9 cellular contexts compared by ENCODE assay signal in genomic region chr13:95552539-95553270, GRCh38. TPM values are rescaled to one million over a fixed set of nuclear protein-coding genes. Genes with fewer than 3 reads are reported as not detected.
A peak's percentile ranks its signal among the peaks of the same experiment; 100 is the strongest.
DNase-seq lines count a peak whose midpoint lies in the region; ATAC-seq, FAIRE-seq and TF ChIP-seq lines count a peak whose summit lies in the region.
"Had no signal": no experiment of that assay in that cellular context is flagged by ENCODE, and none has a peak within 500 bp of the region (broad histone marks: within the 10 kb centered on the region; RNA-seq: fewer than 3 reads in every experiment).

Gene CLDN10 (plus strand): TSS chr13:95552720. CDS start chr13:95552754, 34 bp downstream.

- CTCF ChIA-PET in HEK293 (lab: Yijun Ruan, JAX): interaction anchor here (0.5 to 0.7 kb wide), 2 partner anchors 363 to 638 kb away, joined by 3 read pairs; no protein-coding TSS in a partner anchor

- H3K9me3 ChIP-seq in HEK293 (ENCODE audit: control insufficient read depth, insufficient read depth, low read depth, low read length): no peaks in the 10 kb centered on the region
- H3K9me3 ChIP-seq in uterus: no peaks in the 10 kb centered on the region

- peak; percentile 4 for DNase-seq in CD1c-positive myeloid dendritic cell (ENCODE audit: extremely low spot score)
- no peak for DNase-seq in choroid plexus epithelial cell (ENCODE audit: low read depth)
- peak; percentile 47 for DNase-seq in mucosa of gallbladder (ENCODE audit: low spot score)
- DNase-seq in GM12891 (ENCODE audit: insufficient read length, low spot score): no peak
- DNase-seq in uterus: no peak
- DNase-seq in H54 (ENCODE audit: insufficient read length, low spot score): no peak

- no peak for TF ChIP-seq POLR2A in GM12891 (IDR thresholded peaks at IDR 0.05; ENCODE audit: low read depth, low read length)
- TF ChIP-seq POLR2A in uterus (IDR thresholded peaks at IDR 0.05): no peak
- TF ChIP-seq POLR2A in H54 (IDR thresholded peaks at IDR 0.05; ENCODE audit: low read depth, low read length): no peak

- POLR2A ChIA-PET in HEK293 (lab: Yijun Ruan, JAX): no interaction called here

- H3K36me3 ChIP-seq in HEK293 (ENCODE audit: control insufficient read depth in 2 of 2, insufficient read depth in 1 of 2, low read length in 2 of 2): no peaks in the 10 kb centered on the region
- no peaks in the 10 kb centered on the region for H3K36me3 ChIP-seq in uterus

- no peak within 1 kb of the TSS for H3K4me3 ChIP-seq in HEK293 (ENCODE audit: low read depth, low read length)
- peak within 1 kb of the TSS; percentile 8 for H3K4me3 ChIP-seq in choroid plexus epithelial cell (ENCODE audit: low read depth, low read length)
- H3K4me3 ChIP-seq in uterus: peak within 1 kb of the TSS in 1 of 2 donors; percentile 16

- H3K4me1 ChIP-seq in HEK293 (ENCODE audit: control insufficient read depth, insufficient read depth, low read length): no peaks in the 10 kb centered on the region
- H3K4me1 ChIP-seq in uterus: no peaks in the 10 kb centered on the region

- intact Hi-C loops in uterus (cut with DNase I; ENCODE audit: low total_unique reads): no loop called here

- H3K27ac ChIP-seq in HEK293 (ENCODE audit: extremely low read depth, low read depth, low read length): no peak within 1 kb of the TSS
- H3K27ac ChIP-seq in uterus: no peak within 1 kb of the TSS

- TF ChIP-seq CTCF in HEK293 (tag by site-specific recombination; IDR thresholded peaks at IDR 0.05) (no peak), choroid plexus epithelial cell (conservative IDR thresholded peaks at IDR 0.05; ENCODE audit: low read depth, low read length) (no peak), uterus (IDR thresholded peaks at IDR 0.05) (no peak)

- no peaks in the 10 kb centered on the region for H3K27me3 ChIP-seq in uterus

- no peak for ATAC-seq in HG03196 (IDR thresholded peaks at IDR 0.05; ENCODE audit: unreplicated experiment)

- no peak for FAIRE-seq in GM12891 (lab: Jason Lieb, UNC)
- FAIRE-seq in H54 (lab: Jason Lieb, UNC): no peak
- FAIRE-seq: islet of Langerhans had no signal

TF ChIP-seq in HEK293, 187 proteins besides CTCF, POLR2A, EP300 and RAD21:
- TF ChIP-seq REPIN1 (tag by site-specific recombination; IDR thresholded peaks at IDR 0.05; ENCODE audit: low read depth) (no peak), ZNF202 (tag by site-specific recombination; IDR thresholded peaks at IDR 0.05; ENCODE audit: borderline replicate concordance) (peak; percentile 24; the same call in 1 of the 2 replicates)

TF ChIP-seq in GM12891, 5 proteins besides CTCF, POLR2A, EP300 and RAD21:
- TF ChIP-seq SPI1 (IDR thresholded peaks at IDR 0.05; ENCODE audit: low read depth, low read length) (no peak), TAF1 (IDR thresholded peaks at IDR 0.05; ENCODE audit: low read depth, low read length) (no peak), PAX5 (IDR thresholded peaks at IDR 0.05; ENCODE audit: insufficient read depth, low read length, severe bottlenecking) (no peak), POU2F2 (IDR thresholded peaks at IDR 0.05; ENCODE audit: low read depth, low read length) (no peak), POLR2AphosphoS5 (IDR thresholded peaks at IDR 0.05; ENCODE audit: low read depth, low read length) (no peak)

RNA-seq across cellular contexts. Expression of gene CLDN10, which starts in this region (rescaled TPM):
- total RNA-seq in mucosa of gallbladder (85.7 TPM), uterus (10 to 100 TPM in 2 of 4 donors, 1 to 10 TPM in 1, not detected in 1; 1.3 to 27.6 (median 19.5) TPM)
- not detected for polyA plus RNA-seq in GM12891 (2012; ENCODE audit: low read depth, missing spikeins)

Comparison
In these comparisons a context has a peak if more than half of its experiments do, and no peak if none do; other contexts are left out.
1. DNase-seq: peak in CD1c-positive myeloid dendritic cell (single experiment) and mucosa of gallbladder (single experiment); none in choroid plexus epithelial cell (single experiment), GM12891 (single experiment), uterus (0 of 2) and H54 (single experiment).